Comparison of ENCODE assay signal across 1 cellular context in the genomic region with DNA sequence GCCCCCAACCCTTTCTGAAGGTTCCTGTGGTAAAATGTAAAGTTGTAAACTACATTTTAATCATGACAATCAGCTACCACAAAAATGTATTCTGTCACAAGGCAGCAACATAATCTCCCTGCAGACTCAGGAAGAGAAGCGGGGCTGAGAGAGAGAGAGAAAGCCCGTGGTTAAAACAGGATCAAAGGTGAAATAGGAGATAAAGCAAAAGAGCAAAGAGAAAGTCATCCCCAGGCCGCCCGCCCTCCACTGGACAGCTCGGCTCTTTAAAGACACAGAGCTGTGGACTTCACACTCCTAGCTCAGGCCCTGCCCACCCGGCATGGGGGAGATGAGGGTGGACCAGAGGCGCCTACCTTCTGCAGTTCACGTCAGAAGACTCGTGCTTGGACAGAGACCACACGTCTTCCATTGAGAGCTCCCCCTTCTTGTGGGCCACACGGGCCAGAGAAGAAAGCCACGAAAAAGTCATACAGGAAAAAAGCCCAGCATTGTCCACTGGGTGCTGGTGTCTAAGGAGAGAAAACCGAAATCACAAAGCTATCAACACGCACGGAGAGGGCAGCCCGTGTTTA.
TF ChIP-seq lines count a peak whose summit lies in the region.

No MANE protein-coding gene starts in this region.

TF ChIP-seq in K562, 482 proteins besides CTCF, POLR2A, EP300 and RAD21 (continued from another document and continues in another):
- TF ChIP-seq DEAF1 (CRISPR knock-in tag; IDR thresholded peaks at IDR 0.05) (no peak; the same call in 1 of the 2 replicates), ZNF584 (CRISPR knock-in tag; IDR thresholded peaks at IDR 0.05; ENCODE audit: low read depth) (0 out of 2 replicates have a peak, but pooled peaks have one; percentile 29), RBM14 (IDR thresholded peaks at IDR 0.05; ENCODE audit: borderline replicate concordance, insufficient read depth, low read depth, low read length) (no peak), PHF20 (IDR thresholded peaks at IDR 0.05; ENCODE audit: partially characterized antibody) (no peak), DDX20 (tag; IDR thresholded peaks at IDR 0.05; ENCODE audit: low read depth) (no peak), MTA2 (IDR thresholded peaks at IDR 0.05; ENCODE audit: low read depth) (peak; percentile 76), OTX1 (CRISPR knock-in tag; IDR thresholded peaks at IDR 0.05) (no peak), ZNF121 (CRISPR knock-in tag; conservative IDR thresholded peaks at IDR 0.05) (no peak), MAZ (CRISPR knock-in tag; conservative IDR thresholded peaks at IDR 0.05 in 1 of 2, IDR thresholded peaks at IDR 0.05 in 1 of 2) (peak in 1 of 2 experiments; percentile 42; a peak in 1 of 4 replicates), RCOR1 (IDR thresholded peaks at IDR 0.05; ENCODE audit: borderline replicate concordance in 1 of 2, low read depth in 2 of 2, low read length in 2 of 2) (peak; percentile 43 to 90; a peak in 3 of 4 replicates), HNRNPH1 (optimal IDR thresholded peaks at IDR 0.05; ENCODE audit: low read depth, low read length) (no peak), HCFC1 (IDR thresholded peaks at IDR 0.05; ENCODE audit: low read depth, low read length) (no peak), KLF16 (IDR thresholded peaks at IDR 0.05) (peak; percentile 83), HDAC8 (tag; IDR thresholded peaks at IDR 0.05) (no peak), SRSF9 (IDR thresholded peaks at IDR 0.05; ENCODE audit: borderline replicate concordance, low read depth, low read length) (no peak), MAFK (IDR thresholded peaks at IDR 0.05; ENCODE audit: low read length) (peak; percentile 17; the same call in 1 of the 2 replicates), THAP12 (CRISPR knock-in tag; IDR thresholded peaks at IDR 0.05) (no peak), CXXC5 (CRISPR knock-in tag; IDR thresholded peaks at IDR 0.05) (peak; percentile 78), ZNF407 (IDR thresholded peaks at IDR 0.05; ENCODE audit: low read depth) (no peak), ZSCAN32 (CRISPR knock-in tag; IDR thresholded peaks at IDR 0.05) (no peak), STAG1 (CRISPR knock-in tag; IDR thresholded peaks at IDR 0.05; ENCODE audit: borderline replicate concordance) (no peak), CBX3 (IDR thresholded peaks at IDR 0.05; ENCODE audit: borderline replicate concordance in 1 of 2, low read length in 2 of 2) (peak in 1 of 2 experiments; percentile 81; a peak in 1 of 3 replicates), SIN3A (IDR thresholded peaks at IDR 0.05; ENCODE audit: borderline replicate concordance in 2 of 2, control insufficient read depth in 1 of 2, low read depth in 2 of 2, low read length in 2 of 2) (no peak), ARID2 (IDR thresholded peaks at IDR 0.05) (no peak), XRCC3 (IDR thresholded peaks at IDR 0.05) (no peak), TARDBP (IDR thresholded peaks at IDR 0.05) (no peak)
- TF ChIP-seq, protein P1, sequence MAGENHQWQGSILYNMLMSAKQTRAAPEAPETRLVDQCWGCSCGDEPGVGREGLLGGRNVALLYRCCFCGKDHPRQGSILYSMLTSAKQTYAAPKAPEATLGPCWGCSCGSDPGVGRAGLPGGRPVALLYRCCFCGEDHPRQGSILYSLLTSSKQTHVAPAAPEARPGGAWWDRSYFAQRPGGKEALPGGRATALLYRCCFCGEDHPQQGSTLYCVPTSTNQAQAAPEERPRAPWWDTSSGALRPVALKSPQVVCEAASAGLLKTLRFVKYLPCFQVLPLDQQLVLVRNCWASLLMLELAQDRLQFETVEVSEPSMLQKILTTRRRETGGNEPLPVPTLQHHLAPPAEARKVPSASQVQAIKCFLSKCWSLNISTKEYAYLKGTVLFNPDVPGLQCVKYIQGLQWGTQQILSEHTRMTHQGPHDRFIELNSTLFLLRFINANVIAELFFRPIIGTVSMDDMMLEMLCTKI (IDR thresholded peaks at IDR 0.05; ENCODE audit: partially characterized antibody), result no peak
- TF ChIP-seq, protein P2, sequence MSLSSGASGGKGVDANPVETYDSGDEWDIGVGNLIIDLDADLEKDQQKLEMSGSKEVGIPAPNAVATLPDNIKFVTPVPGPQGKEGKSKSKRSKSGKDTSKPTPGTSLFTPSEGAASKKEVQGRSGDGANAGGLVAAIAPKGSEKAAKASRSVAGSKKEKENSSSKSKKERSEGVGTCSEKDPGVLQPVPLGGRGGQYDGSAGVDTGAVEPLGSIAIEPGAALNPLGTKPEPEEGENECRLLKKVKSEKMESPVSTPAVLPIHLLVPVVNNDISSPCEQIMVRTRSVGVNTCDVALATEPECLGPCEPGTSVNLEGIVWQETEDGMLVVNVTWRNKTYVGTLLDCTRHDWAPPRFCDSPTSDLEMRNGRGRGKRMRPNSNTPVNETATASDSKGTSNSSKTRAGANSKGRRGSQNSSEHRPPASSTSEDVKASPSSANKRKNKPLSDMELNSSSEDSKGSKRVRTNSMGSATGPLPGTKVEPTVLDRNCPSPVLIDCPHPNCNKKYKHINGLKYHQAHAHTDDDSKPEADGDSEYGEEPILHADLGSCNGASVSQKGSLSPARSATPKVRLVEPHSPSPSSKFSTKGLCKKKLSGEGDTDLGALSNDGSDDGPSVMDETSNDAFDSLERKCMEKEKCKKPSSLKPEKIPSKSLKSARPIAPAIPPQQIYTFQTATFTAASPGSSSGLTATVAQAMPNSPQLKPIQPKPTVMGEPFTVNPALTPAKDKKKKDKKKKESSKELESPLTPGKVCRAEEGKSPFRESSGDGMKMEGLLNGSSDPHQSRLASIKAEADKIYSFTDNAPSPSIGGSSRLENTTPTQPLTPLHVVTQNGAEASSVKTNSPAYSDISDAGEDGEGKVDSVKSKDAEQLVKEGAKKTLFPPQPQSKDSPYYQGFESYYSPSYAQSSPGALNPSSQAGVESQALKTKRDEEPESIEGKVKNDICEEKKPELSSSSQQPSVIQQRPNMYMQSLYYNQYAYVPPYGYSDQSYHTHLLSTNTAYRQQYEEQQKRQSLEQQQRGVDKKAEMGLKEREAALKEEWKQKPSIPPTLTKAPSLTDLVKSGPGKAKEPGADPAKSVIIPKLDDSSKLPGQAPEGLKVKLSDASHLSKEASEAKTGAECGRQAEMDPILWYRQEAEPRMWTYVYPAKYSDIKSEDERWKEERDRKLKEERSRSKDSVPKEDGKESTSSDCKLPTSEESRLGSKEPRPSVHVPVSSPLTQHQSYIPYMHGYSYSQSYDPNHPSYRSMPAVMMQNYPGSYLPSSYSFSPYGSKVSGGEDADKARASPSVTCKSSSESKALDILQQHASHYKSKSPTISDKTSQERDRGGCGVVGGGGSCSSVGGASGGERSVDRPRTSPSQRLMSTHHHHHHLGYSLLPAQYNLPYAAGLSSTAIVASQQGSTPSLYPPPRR (CRISPR knock-in tag; IDR thresholded peaks at IDR 0.05; ENCODE audit: borderline replicate concordance), result no peak
- TF ChIP-seq, protein P3, sequence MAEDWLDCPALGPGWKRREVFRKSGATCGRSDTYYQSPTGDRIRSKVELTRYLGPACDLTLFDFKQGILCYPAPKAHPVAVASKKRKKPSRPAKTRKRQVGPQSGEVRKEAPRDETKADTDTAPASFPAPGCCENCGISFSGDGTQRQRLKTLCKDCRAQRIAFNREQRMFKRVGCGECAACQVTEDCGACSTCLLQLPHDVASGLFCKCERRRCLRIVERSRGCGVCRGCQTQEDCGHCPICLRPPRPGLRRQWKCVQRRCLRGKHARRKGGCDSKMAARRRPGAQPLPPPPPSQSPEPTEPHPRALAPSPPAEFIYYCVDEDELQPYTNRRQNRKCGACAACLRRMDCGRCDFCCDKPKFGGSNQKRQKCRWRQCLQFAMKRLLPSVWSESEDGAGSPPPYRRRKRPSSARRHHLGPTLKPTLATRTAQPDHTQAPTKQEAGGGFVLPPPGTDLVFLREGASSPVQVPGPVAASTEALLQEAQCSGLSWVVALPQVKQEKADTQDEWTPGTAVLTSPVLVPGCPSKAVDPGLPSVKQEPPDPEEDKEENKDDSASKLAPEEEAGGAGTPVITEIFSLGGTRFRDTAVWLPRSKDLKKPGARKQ (CRISPR knock-in tag; IDR thresholded peaks at IDR 0.05), result no peak
- TF ChIP-seq, protein P4, sequence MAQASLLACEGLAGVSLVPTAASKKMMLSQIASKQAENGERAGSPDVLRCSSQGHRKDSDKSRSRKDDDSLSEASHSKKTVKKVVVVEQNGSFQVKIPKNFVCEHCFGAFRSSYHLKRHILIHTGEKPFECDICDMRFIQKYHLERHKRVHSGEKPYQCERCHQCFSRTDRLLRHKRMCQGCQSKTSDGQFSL (CRISPR knock-in tag; IDR thresholded peaks at IDR 0.05), result no peak
- TF ChIP-seq, protein P4 (tag; IDR thresholded peaks at IDR 0.05), result no peak
